In genomic region chr3:187000711-187001151, GRCh38 we compare ENCODE assay signal across 8 cellular contexts.
DNase-seq lines count a peak whose midpoint lies in the region; ATAC-seq and TF ChIP-seq lines count a peak whose summit lies in the region.

No MANE protein-coding gene starts in this region.

- H3K4me3 Mint-ChIP-seq in CD14-positive monocyte = peak overlapping the region in 1 of 2 donors; percentile 51
- H3K4me3 Mint-ChIP-seq in activated T-cell treated with anti-CD3 and anti-CD28 coated beads, Interleukin-2, amount 50 U/mL, for 72 hours = peak overlapping the region; percentile 65 to 83

- TF ChIP-seq CTCF in CD14-positive monocyte (IDR thresholded peaks at IDR 0.05) = no peak
- TF ChIP-seq CTCF in omental fat pad (IDR thresholded peaks at IDR 0.05) = no peak

- H3K9me3 Mint-ChIP-seq in CD14-positive monocyte = peaks cover 0 to 11% (median 5%) of the 10 kb centered on the region in 7 donors
- H3K9me3 Mint-ChIP-seq in activated T-cell treated with anti-CD3 and anti-CD28 coated beads, Interleukin-2, amount 50 U/mL, for 72 hours = peaks cover 4 to 5% of the 10 kb centered on the region in 2 donors

- peak overlapping the region; percentile 79 to 92 (median 90) for H3K27ac Mint-ChIP-seq in CD14-positive monocyte
- H3K27ac Mint-ChIP-seq in activated T-cell treated with anti-CD3 and anti-CD28 coated beads, Interleukin-2, amount 50 U/mL, for 72 hours = peak overlapping the region; percentile 97

- intact Hi-C loops in CD14-positive monocyte (cut with micrococcal nuclease) = no loop called here

- DNase-seq in CD14-positive monocyte (ENCODE audit: low spot score) (no peak), omental fat pad (ENCODE audit: low spot score) (no peak), GF-D8 (lab: John Stamatoyannopoulos, UW) (no peak)
- peak; percentile 40 to 56 for DNase-seq in activated T-cell treated with anti-CD3 and anti-CD28 coated beads, Interleukin-2, amount 50 U/mL, for 72 hours
- DNase-seq in effector CD4-positive, alpha-beta T cell = no peak
- DNase-seq in activated effector memory CD4-positive, alpha-beta T cell treated with anti-CD3 and anti-CD28 coated beads, Interleukin-2, amount 50 U/mL, for 16 hours = no peak

- peaks cover 18 to 21% of the 10 kb centered on the region in 2 donors for H3K36me3 Mint-ChIP-seq in CD14-positive monocyte
- peaks cover 14 to 47% of the 10 kb centered on the region in 2 donors for H3K36me3 Mint-ChIP-seq in activated T-cell treated with anti-CD3 and anti-CD28 coated beads, Interleukin-2, amount 50 U/mL, for 72 hours (ENCODE audit: insufficient read depth in 2 of 2)

- no peaks in the 10 kb centered on the region for H3K27me3 Mint-ChIP-seq in CD14-positive monocyte (ENCODE audit: low read depth in 3 of 3)
- no peaks in the 10 kb centered on the region for H3K27me3 Mint-ChIP-seq in activated T-cell treated with anti-CD3 and anti-CD28 coated beads, Interleukin-2, amount 50 U/mL, for 72 hours (ENCODE audit: low read depth)

- ATAC-seq in GM19372 (IDR thresholded peaks at IDR 0.05; ENCODE audit: low read depth, unreplicated experiment) (peak; percentile 64), HG03139 (IDR thresholded peaks at IDR 0.05; ENCODE audit: unreplicated experiment) (peak; percentile 55), omental fat pad (ENCODE audit: low FRiP score) (no peak)
- ATAC-seq in activated T-cell treated with anti-CD3 and anti-CD28 coated beads, Interleukin-2, amount 50 U/mL, for 72 hours (replicated peaks in 1 of 2) = peak; percentile 90 to 91

- peaks cover 50% of the 10 kb centered on the region for H3K4me1 Mint-ChIP-seq in CD14-positive monocyte
- H3K4me1 Mint-ChIP-seq in activated T-cell treated with anti-CD3 and anti-CD28 coated beads, Interleukin-2, amount 50 U/mL, for 72 hours (ENCODE audit: low read depth) = peaks cover 79% of the 10 kb centered on the region

Comparison
In these comparisons a context has a peak if more than half of its experiments do, and no peak if none do; other contexts are left out.
1. DNase-seq: peak in activated T-cell treated with anti-CD3 and anti-CD28 coated beads, Interleukin-2, amount 50 U/mL, for 72 hours (2 of 2); none in CD14-positive monocyte (single experiment), effector CD4-positive, alpha-beta T cell (single experiment), omental fat pad (single experiment), GF-D8 (single experiment) and activated effector memory CD4-positive, alpha-beta T cell treated with anti-CD3 and anti-CD28 coated beads, Interleukin-2, amount 50 U/mL, for 16 hours (single experiment).